In genomic region chr4:15495621-15496020, GRCh38 we compare ENCODE assay signal across 1 cellular context.
TF ChIP-seq lines count a peak whose summit lies in the region.

No MANE protein-coding gene starts in this region.

TF ChIP-seq in WTC11, 78 proteins besides CTCF, POLR2A, EP300 and RAD21 (continued from another document):
- TF ChIP-seq ARID4B (CRISPR knock-in tag; IDR thresholded peaks at IDR 0.05; ENCODE audit: borderline replicate concordance) (no peak), KAT7 (CRISPR knock-in tag; IDR thresholded peaks at IDR 0.05; ENCODE audit: borderline replicate concordance) (no peak), FOXP4 (CRISPR knock-in tag; IDR thresholded peaks at IDR 0.05) (no peak), ZNF317 (CRISPR knock-in tag; IDR thresholded peaks at IDR 0.05; ENCODE audit: borderline replicate concordance, low read depth) (no peak), FOXJ3 (CRISPR knock-in tag; IDR thresholded peaks at IDR 0.05; ENCODE audit: borderline replicate concordance) (no peak), IRF1 (CRISPR knock-in tag; IDR thresholded peaks at IDR 0.05) (no peak), RORB (CRISPR knock-in tag; IDR thresholded peaks at IDR 0.05) (no peak), USF1 (CRISPR knock-in tag; IDR thresholded peaks at IDR 0.05) (no peak)
